ENCODE assay signal across 8 cellular contexts in genomic region chr1:91165033-91165654, GRCh38.
DNase-seq lines count a peak whose midpoint lies in the region; ATAC-seq lines count a peak whose summit lies in the region.

No MANE protein-coding gene starts in this region.

- peak; percentile 83 for ATAC-seq in HG03280 (IDR thresholded peaks at IDR 0.05; ENCODE audit: unreplicated experiment)

- DNase-seq in CD1c-positive myeloid dendritic cell (ENCODE audit: extremely low spot score) (peak; percentile 71), GM19240 (ENCODE audit: insufficient read length, low spot score) (peak; percentile 58), NCI-H510A (lab: John Stamatoyannopoulos, UW) (peak; percentile 59), ecto neural progenitor cell (ENCODE audit: low spot score) (peak; percentile 91), lung microvascular endothelial cell (ENCODE audit: low read depth in 2 of 2) (peak; percentile 67 to 74)
- DNase-seq in activated CD4-positive, alpha-beta T cell treated with anti-CD3 and anti-CD28 coated beads, Interleukin-2, amount 50 U/mL, for 4 hours, result peak; percentile 55 to 57
- DNase-seq in stimulated activated CD8-positive, alpha-beta memory T cell treated with anti-CD3 and anti-CD28 coated beads, Interleukin-15, amount 100 ng/mL, for 24 hours (ENCODE audit: low read depth), result peak; percentile 63

Comparison
In these comparisons a context has a peak if more than half of its experiments do, and no peak if none do; other contexts are left out.
1. Peak in every context shown above with its lines: DNase-seq and ATAC-seq.